ENCODE assay signal across 18 cellular contexts in genomic region chr15:79161837-79162508, GRCh38.
DNase-seq lines count a peak whose midpoint lies in the region; ATAC-seq, FAIRE-seq and TF ChIP-seq lines count a peak whose summit lies in the region.
"Had no signal": no experiment of that assay in that cellular context is flagged by ENCODE, and none has a peak within 500 bp of the region (broad histone marks: within the 10 kb centered on the region; RNA-seq: fewer than 3 reads in every experiment).

No MANE protein-coding gene starts in this region.

- H3K4me1 ChIP-seq in H1 (replicated peaks in 1 of 4; ENCODE audit: control insufficient read depth in 3 of 4, insufficient read depth in 4 of 4, low read length in 3 of 4): no peaks in the 10 kb centered on the region
- H3K4me1 ChIP-seq in right lobe of liver: peaks cover 0 to 20% (median 0%) of the 10 kb centered on the region in 4 donors
- no peaks in the 10 kb centered on the region for H3K4me1 ChIP-seq in prostate gland (replicated peaks)
- H3K4me1 ChIP-seq: Caco-2 had no signal

- no peak overlapping the region for H4K91ac ChIP-seq in H1 (replicated peaks; ENCODE audit: insufficient read length, low read length)

- POLR2A ChIA-PET in H1 (lab: Charles Lee; ENCODE audit: partially characterized antibody): no interaction called here

- H3K18ac ChIP-seq in H1 (ENCODE audit: extremely low read depth, low read length): no peak overlapping the region

- H2BK20ac ChIP-seq in H1 (ENCODE audit: low read length): no peak overlapping the region

- H4K5ac ChIP-seq in H1 (ENCODE audit: insufficient read length, low read depth, low read length): no peak overlapping the region

- no peak for FAIRE-seq in H1 (lab: Jason Lieb, UNC)
- FAIRE-seq: G401.6, GM19239 had no signal

- no peak overlapping the region for H2BK15ac ChIP-seq in H1 (ENCODE audit: low read length)

- H3K56ac ChIP-seq in H1 (replicated peaks; ENCODE audit: insufficient read length, low read depth, low read length): no peak overlapping the region

- no peaks in the 10 kb centered on the region for H3K36me3 ChIP-seq in H1 (ENCODE audit: control insufficient read depth in 2 of 4, insufficient read depth in 4 of 4, low read length in 3 of 4)
- no peaks in the 10 kb centered on the region for H3K36me3 ChIP-seq in right lobe of liver
- no peaks in the 10 kb centered on the region for H3K36me3 ChIP-seq in prostate gland
- H3K36me3 ChIP-seq: BLaER1 had no signal

- intact Hi-C loops in right lobe of liver (cut with DNase I): no loop called here
- intact Hi-C loops in prostate gland (cut with DNase I): no loop called here

- no peak for TF ChIP-seq RAD21 in H1 (IDR thresholded peaks at IDR 0.05 in 1 of 2, conservative IDR thresholded peaks at IDR 0.05 in 1 of 2; ENCODE audit: low read depth in 2 of 2, low read length in 2 of 2)

- H2BK12ac ChIP-seq in H1 (ENCODE audit: low read depth, low read length): no peak overlapping the region

- H3K9me3 ChIP-seq in H1 (ENCODE audit: insufficient read depth in 2 of 2, low read depth in 1 of 2, low read length in 1 of 2): no peaks in the 10 kb centered on the region
- no peaks in the 10 kb centered on the region for H3K9me3 ChIP-seq in right lobe of liver
- H3K9me3 ChIP-seq in prostate gland: no peaks in the 10 kb centered on the region
- H3K9me3 ChIP-seq: Caco-2 had no signal

- no peak overlapping the region for H2AK5ac ChIP-seq in H1 (ENCODE audit: low read depth, low read length)

- H3K4me3 ChIP-seq in H1 (ENCODE audit: extremely low read depth in 1 of 4, insufficient read depth in 2 of 4, low read depth in 3 of 4, low read length in 4 of 4): no peak overlapping the region
- H3K4me3 ChIP-seq in right lobe of liver: no peak overlapping the region
- no peak overlapping the region for H3K4me3 ChIP-seq in prostate gland
- H3K4me3 ChIP-seq: BLaER1, GM23248 had no signal

- H3K9ac ChIP-seq in H1 (replicated peaks in 1 of 4; ENCODE audit: extremely low read depth in 1 of 4, low read depth in 3 of 4, low read length in 3 of 4): no peak overlapping the region
- H3K9ac ChIP-seq: BLaER1, GM23248 had no signal

- H3K27ac ChIP-seq in VCaP (peak overlapping the region; percentile 3; the same call in 1 of the 2 replicates), H1 (ENCODE audit: low read depth, low read length) (no peak overlapping the region), right lobe of liver (no peak overlapping the region), prostate gland (no peak overlapping the region)
- H3K27ac ChIP-seq: BLaER1, C4-2B, GM23248 had no signal

- H3K23me2 ChIP-seq in H1 (ENCODE audit: low read depth, low read length): no peaks in the 10 kb centered on the region

- no peak overlapping the region for H3K23ac ChIP-seq in H1 (ENCODE audit: insufficient read length)

- no peak for TF ChIP-seq POLR2A in H1 (IDR thresholded peaks at IDR 0.05; ENCODE audit: control extremely low read depth in 1 of 2, low read depth in 2 of 2, low read length in 2 of 2)
- TF ChIP-seq POLR2A in right lobe of liver (IDR thresholded peaks at IDR 0.05): no peak
- TF ChIP-seq POLR2A in prostate gland (IDR thresholded peaks at IDR 0.05): no peak

- H3K79me2 ChIP-seq in H1 (ENCODE audit: control insufficient read depth in 1 of 2, insufficient read depth in 2 of 2, low read length in 2 of 2): no peaks in the 10 kb centered on the region

- H2BK5ac ChIP-seq in H1 (ENCODE audit: low read depth, low read length): no peak overlapping the region

- no peak overlapping the region for H3K4me2 ChIP-seq in H1 (ENCODE audit: insufficient read depth in 1 of 2, low read depth in 2 of 2, low read length in 2 of 2)
- H3K4me2 ChIP-seq: BLaER1 had no signal

- H3K14ac ChIP-seq in H1 (ENCODE audit: insufficient read length): no peak overlapping the region

- peak overlapping the region; percentile 16; the same call in 1 of the 2 replicates for H2AFZ ChIP-seq in H1 (ENCODE audit: low read length)
- H2AFZ ChIP-seq: GM23248 had no signal

- CTCF ChIA-PET in H1 (lab: Charles Lee; ENCODE audit: partially characterized antibody): no interaction called here

- H4K8ac ChIP-seq in H1 (ENCODE audit: extremely low read depth, insufficient read depth, low read length): no peak overlapping the region

- H3K27me3 ChIP-seq in H1 (replicated peaks in 1 of 4; ENCODE audit: control insufficient read depth in 3 of 4, extremely low read depth in 1 of 4, insufficient read depth in 3 of 4, low read length in 3 of 4) (no peaks in the 10 kb centered on the region), right lobe of liver (no peaks in the 10 kb centered on the region), prostate gland (replicated peaks; ENCODE audit: insufficient read depth) (no peaks in the 10 kb centered on the region)
- H3K27me3 ChIP-seq: BLaER1 had no signal

- DNase-seq in H1 (ENCODE audit: low read depth in 1 of 2, low spot score in 2 of 2): no peak
- no peak for DNase-seq in right lobe of liver
- no peak for DNase-seq in prostate gland (ENCODE audit: low spot score)
- no peak for DNase-seq in NCI-H1417 (lab: John Stamatoyannopoulos, UW)
- DNase-seq in NCI-H446 (lab: John Stamatoyannopoulos, UW): no peak
- DNase-seq: Caco-2; CD4-positive, CD25-positive, alpha-beta regulatory T cell; CD8-positive, alpha-beta T cell; DMS153; DND-41; GM23248; H9 had no signal

- peak; percentile 56 to 79 (median 67) for ATAC-seq in right lobe of liver
- ATAC-seq: CD8-positive, alpha-beta T cell; HCT116 had no signal

- no peaks in the 10 kb centered on the region for H3K79me1 ChIP-seq in H1 (ENCODE audit: low read depth, low read length)

- TF ChIP-seq EP300 in H1 (IDR thresholded peaks at IDR 0.05; ENCODE audit: borderline replicate concordance in 1 of 2, low read depth in 2 of 2, low read length in 2 of 2): no peak

- H4K20me1 ChIP-seq in H1 (replicated peaks in 1 of 2; ENCODE audit: control insufficient read depth in 1 of 2, insufficient read depth in 2 of 2, low read length in 2 of 2): no peaks in the 10 kb centered on the region
- H4K20me1 ChIP-seq: BLaER1 had no signal

- no peak overlapping the region for H3K4ac ChIP-seq in H1 (replicated peaks; ENCODE audit: insufficient read length, low read depth, low read length)

- no peak for TF ChIP-seq CTCF in VCaP (conservative IDR thresholded peaks at IDR 0.05)
- no peak for TF ChIP-seq CTCF in H1 (IDR thresholded peaks at IDR 0.05; ENCODE audit: control extremely low read depth in 1 of 3, insufficient read depth in 1 of 3, low read depth in 1 of 3, low read length in 3 of 3)
- no peak for TF ChIP-seq CTCF in right lobe of liver (IDR thresholded peaks at IDR 0.05)
- TF ChIP-seq CTCF in prostate gland (IDR thresholded peaks at IDR 0.05): no peak

- no peak overlapping the region for H2BK120ac ChIP-seq in H1 (replicated peaks; ENCODE audit: low read depth, low read length)

- 73% methylated on average over 1 of the region's 1 CpG; no CpG with 5 or more reads in 1 of the 2 experiments for WGBS in H1 (ENCODE audit: extremely low coverage in 1 of 2, insufficient coverage in 1 of 2, insufficient read length in 1 of 2, insufficient replicate concordance in 2 of 2, low coverage in 1 of 2, low lambda C conversion rate in 2 of 2, missing lambda C conversion rate in 1 of 2), 2 experiments
- WGBS in right lobe of liver (ENCODE audit: insufficient coverage, low coverage, low lambda C conversion rate, missing lambda C conversion rate): 64% methylated on average over 1 of the region's 1 CpG
- 75% methylated on average over 1 of the region's 1 CpG for WGBS in prostate gland

TF ChIP-seq in H1, 55 proteins besides CTCF, POLR2A, EP300 and RAD21:
- TF ChIP-seq CREB1 (IDR thresholded peaks at IDR 0.05): no peak
- TF ChIP-seq, protein P1, sequence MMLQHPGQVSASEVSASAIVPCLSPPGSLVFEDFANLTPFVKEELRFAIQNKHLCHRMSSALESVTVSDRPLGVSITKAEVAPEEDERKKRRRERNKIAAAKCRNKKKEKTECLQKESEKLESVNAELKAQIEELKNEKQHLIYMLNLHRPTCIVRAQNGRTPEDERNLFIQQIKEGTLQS (IDR thresholded peaks at IDR 0.05; ENCODE audit: insufficient read depth, low read depth, low read length): no peak
- no peak for TF ChIP-seq SIX5 (IDR thresholded peaks at IDR 0.05; ENCODE audit: low read depth, low read length)
- TF ChIP-seq SUZ12 (IDR thresholded peaks at IDR 0.05; ENCODE audit: low read length): no peak
- no peak for TF ChIP-seq MAX (IDR thresholded peaks at IDR 0.05)
- no peak for TF ChIP-seq MAFK (IDR thresholded peaks at IDR 0.05; ENCODE audit: low read depth, low read length)
- no peak for TF ChIP-seq CTBP2 (IDR thresholded peaks at IDR 0.05; ENCODE audit: borderline replicate concordance, insufficient read depth, insufficient read length, low read length)
- TF ChIP-seq SRF (IDR thresholded peaks at IDR 0.05; ENCODE audit: low read depth, low read length): no peak
- TF ChIP-seq TEAD4 (IDR thresholded peaks at IDR 0.05; ENCODE audit: low read depth, low read length): no peak
- no peak for TF ChIP-seq SAP30 (IDR thresholded peaks at IDR 0.05; ENCODE audit: insufficient read depth, insufficient replicate concordance, low read length)
- no peak for TF ChIP-seq FOSL1 (IDR thresholded peaks at IDR 0.05; ENCODE audit: insufficient read depth, low read depth, low read length)
- TF ChIP-seq BACH1 (IDR thresholded peaks at IDR 0.05; ENCODE audit: low read length): no peak
- no peak for TF ChIP-seq CHD2 (IDR thresholded peaks at IDR 0.05; ENCODE audit: low read length)
- no peak for TF ChIP-seq ZNF274 (IDR thresholded peaks at IDR 0.05; ENCODE audit: borderline replicate concordance, extremely low read depth, low read length)
- TF ChIP-seq TAF7 (optimal IDR thresholded peaks at IDR 0.05; ENCODE audit: borderline replicate concordance, low read depth, low read length): no peak
- no peak for TF ChIP-seq NRF1 (IDR thresholded peaks at IDR 0.05; ENCODE audit: low read depth, low read length)
- TF ChIP-seq HDAC2 (IDR thresholded peaks at IDR 0.05; ENCODE audit: borderline replicate concordance in 1 of 2, low read depth in 2 of 2, low read length in 2 of 2): no peak
TF ChIP-seq in H1: peak in this region for 0.
